Comparison of ENCODE assay signal across 18 cellular contexts in the genomic region with DNA sequence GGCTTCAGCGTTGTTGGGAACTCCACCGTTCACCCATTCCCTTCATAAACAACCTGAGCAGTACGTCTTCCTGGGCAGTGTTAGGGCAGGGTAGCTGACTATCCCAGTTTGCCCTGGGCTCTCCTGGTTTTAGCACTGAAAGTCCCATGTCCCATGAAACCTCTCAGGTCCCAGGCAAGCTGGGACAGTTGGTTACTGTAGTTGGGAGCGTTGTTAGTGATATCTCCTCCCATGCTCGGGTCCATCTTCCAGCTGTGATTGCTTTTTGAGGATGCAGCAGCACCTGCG.
DNase-seq lines count a peak whose midpoint lies in the region; ATAC-seq and TF ChIP-seq lines count a peak whose summit lies in the region.
"Had no signal": no experiment of that assay in that cellular context is flagged by ENCODE, and none has a peak within 500 bp of the region (broad histone marks: within the 10 kb centered on the region; RNA-seq: fewer than 3 reads in every experiment).

No MANE protein-coding gene starts in this region.

- H4K20me1 ChIP-seq in BLaER1 treated with 17β-estradiol and CSF1 and Interleukin-3, amounts not matched to agents 10 nM and 100 nM: peaks cover 0 to 13% (median 0%) of the 10 kb centered on the region in 11 experiments; a peak in 4 of 22 replicates
- no peaks in the 10 kb centered on the region for H4K20me1 ChIP-seq in HCT116 (ENCODE audit: insufficient read depth)

- TF ChIP-seq CTCF in HCT116 (IDR thresholded peaks at IDR 0.05 in 2 of 3, conservative IDR thresholded peaks at IDR 0.05 in 1 of 3; ENCODE audit: borderline replicate concordance in 1 of 3, insufficient read depth in 1 of 3, low read depth in 2 of 3, low read length in 2 of 3): no peak
- no peak for TF ChIP-seq CTCF in spleen (IDR thresholded peaks at IDR 0.05 in 8 of 11, conservative IDR thresholded peaks at IDR 0.05 in 3 of 11)

- H3K4me1 Mint-ChIP-seq in effector memory CD8-positive, alpha-beta T cell (ENCODE audit: low read depth in 2 of 2): peaks cover 72 to 73% of the 10 kb centered on the region in 2 donors

- peaks cover 0 to 12% (median 0%) of the 10 kb centered on the region in 11 experiments; a peak in 7 of 22 replicates for H3K9me3 ChIP-seq in BLaER1 treated with 17β-estradiol and CSF1 and Interleukin-3, amounts not matched to agents 10 nM and 100 nM (replicated peaks in 1 of 11)
- H3K9me3 ChIP-seq in HCT116 (ENCODE audit: control insufficient read depth in 1 of 2, insufficient read depth in 1 of 2, low read depth in 1 of 2, low read length in 2 of 2) (no peaks in the 10 kb centered on the region), spleen (no peaks in the 10 kb centered on the region)
- H3K9me3 ChIP-seq: A549, MG63, SJSA1 had no signal

- no peak overlapping the region for H2AFZ ChIP-seq in HCT116 (ENCODE audit: low read depth, low read length, poor library complexity, severe bottlenecking)
- H2AFZ ChIP-seq: PC-9 had no signal

- WGBS in spleen, 5 donors: 94 to 98% (median 96%) methylated on average over 6 of the region's 6 CpGs

- CTCF ChIA-PET in HCT116 (lab: Charles Lee): no interaction called here

- ATAC-seq in HCT116 (no peak), HG03280 (IDR thresholded peaks at IDR 0.05; ENCODE audit: unreplicated experiment) (no peak)
- no peak for ATAC-seq in effector memory CD8-positive, alpha-beta T cell (replicated peaks)
- ATAC-seq: A549 had no signal

- H3K9ac ChIP-seq in BLaER1 treated with 17β-estradiol and CSF1 and Interleukin-3, amounts not matched to agents 10 nM and 100 nM: peak overlapping the region in 2 of 11 experiments; percentile 7 to 29; a peak in 1 of 22 replicates
- no peak overlapping the region for H3K9ac ChIP-seq in HCT116 (ENCODE audit: low read length)
- H3K9ac ChIP-seq: KMS-11 had no signal

- H3K9me3 Mint-ChIP-seq in effector memory CD8-positive, alpha-beta T cell: no peaks in the 10 kb centered on the region

- H3K79me2 ChIP-seq in HCT116 (ENCODE audit: insufficient read depth, low read length): no peaks in the 10 kb centered on the region

- RAD21 ChIA-PET in HCT116 (lab: Charles Lee; ENCODE audit: low non-redundant PET in 1 of 2, low total read pairs in 2 of 2, uncharacterized antibody in 2 of 2, unreplicated experiment in 2 of 2): no interaction called here

- peaks cover 5% of the 10 kb centered on the region for H3K36me3 Mint-ChIP-seq in effector memory CD8-positive, alpha-beta T cell (ENCODE audit: insufficient read depth)

- intact Hi-C loops in HCT116 (cut with micrococcal nuclease) (no loop called here), spleen (cut with DNase I; ENCODE audit: low total_unique reads) (loop anchor here (10.0 kb wide), 2 partner anchors 60 to 140 kb away; a partner anchor contains a TSS)

- peak overlapping the region; percentile 73 to 97 (median 89) for H3K4me2 ChIP-seq in BLaER1 treated with 17β-estradiol and CSF1 and Interleukin-3, amounts not matched to agents 10 nM and 100 nM
- H3K4me2 ChIP-seq in HCT116 (ENCODE audit: low read length): peak overlapping the region; percentile 32; the same call in 1 of the 2 replicates
- H3K4me2 ChIP-seq: A549, KMS-11, PC-9 had no signal

- H3K4me3 ChIP-seq in BLaER1 treated with 17β-estradiol and CSF1 and Interleukin-3, amounts not matched to agents 10 nM and 100 nM: no peak overlapping the region
- no peak overlapping the region for H3K4me3 ChIP-seq in HCT116 (replicated peaks in 1 of 2; ENCODE audit: low read depth in 1 of 2, low read length in 2 of 2)
- no peak overlapping the region for H3K4me3 ChIP-seq in spleen
- H3K4me3 ChIP-seq: A549, MG63, PC-9, SJSA1 had no signal

- H3K27ac ChIP-seq in BLaER1 treated with 17β-estradiol and CSF1 and Interleukin-3, amounts not matched to agents 10 nM and 100 nM: peak overlapping the region in 9 of 11 experiments; percentile 49 to 77 (median 72); a peak in 18 of 22 replicates
- H3K27ac ChIP-seq in HCT116 (ENCODE audit: low read depth, low read length) (no peak overlapping the region), spleen (peak overlapping the region in 3 of 8 donors; percentile 57 to 81 (median 66))
- H3K27ac ChIP-seq: C4-2B, KMS-11, PC-9, SJSA1 had no signal

- TF ChIP-seq POLR2A in HCT116 (IDR thresholded peaks at IDR 0.05; ENCODE audit: borderline replicate concordance, extremely low read depth, insufficient read depth, insufficient read length): no peak
- no peak for TF ChIP-seq POLR2A in spleen (IDR thresholded peaks at IDR 0.05)

- H3K9me2 ChIP-seq in HCT116 (ENCODE audit: insufficient read depth): no peaks in the 10 kb centered on the region

- H3K27ac Mint-ChIP-seq in effector memory CD8-positive, alpha-beta T cell: peak overlapping the region; percentile 55 to 74

- POLR2A ChIA-PET in HCT116 (lab: Charles Lee): no interaction called here

- H3K36me3 ChIP-seq in BLaER1 treated with 17β-estradiol and CSF1 and Interleukin-3, amounts not matched to agents 10 nM and 100 nM: no peaks in the 10 kb centered on the region
- H3K36me3 ChIP-seq in HCT116 (ENCODE audit: control insufficient read depth in 1 of 2, insufficient read depth in 2 of 2, low read length in 2 of 2) (no peaks in the 10 kb centered on the region), spleen (no peaks in the 10 kb centered on the region)
- H3K36me3 ChIP-seq: MG63, SJSA1 had no signal

- TF ChIP-seq RAD21 in HCT116 (IDR thresholded peaks at IDR 0.05; ENCODE audit: low read depth): no peak

- no TSS peak for BruUV-seq in HCT116 (replicated peaks; lab: Mats Ljungman, UMichigan)

- H3K4me1 ChIP-seq in BLaER1 treated with 17β-estradiol and CSF1 and Interleukin-3, amounts not matched to agents 10 nM and 100 nM: peaks cover 76 to 92% (median 84%) of the 10 kb centered on the region in 10 experiments
- H3K4me1 ChIP-seq in HCT116 (ENCODE audit: control insufficient read depth in 1 of 2, insufficient read depth in 2 of 2, low read length in 2 of 2): peaks cover 13 to 32% of the 10 kb centered on the region in 2 experiments; a peak in 3 of 4 replicates
- H3K4me1 ChIP-seq in spleen: peaks cover 34 to 94% (median 82%) of the 10 kb centered on the region in 6 donors

- H3K27me3 ChIP-seq in BLaER1 treated with 17β-estradiol and CSF1 and Interleukin-3, amounts not matched to agents 10 nM and 100 nM: no peaks in the 10 kb centered on the region
- H3K27me3 ChIP-seq in HCT116 (ENCODE audit: insufficient read depth, low read length): no peaks in the 10 kb centered on the region
- H3K27me3 ChIP-seq in spleen (replicated peaks in 1 of 7): no peaks in the 10 kb centered on the region
- H3K27me3 ChIP-seq: MG63, SJSA1 had no signal

- H3K4me3 Mint-ChIP-seq in effector memory CD8-positive, alpha-beta T cell: peak overlapping the region in 1 of 2 donors; percentile 67

- H3K27me3 Mint-ChIP-seq in effector memory CD8-positive, alpha-beta T cell: no peaks in the 10 kb centered on the region

- DNase-seq in HCT116 (ENCODE audit: low read depth, low spot score): no peak
- no peak for DNase-seq in effector memory CD8-positive, alpha-beta T cell
- DNase-seq in spleen: peak; percentile 23
- no peak for DNase-seq in cerebellar cortex (ENCODE audit: low spot score)
- DNase-seq in nucleus accumbens (lab: John Stamatoyannopoulos, UW): no peak
- DNase-seq: EL, MG63, NCI-H1092, NCI-H146, NCI-H2081, NCI-H510A treated with DMSO at 0.1 percent for 48 hours had no signal

TF ChIP-seq in HCT116, 20 proteins besides CTCF, POLR2A, EP300 and RAD21:
- TF ChIP-seq YY1 (IDR thresholded peaks at IDR 0.05; ENCODE audit: extremely low read depth, insufficient replicate concordance, low read depth, low read length): no peak
